22 cellular contexts compared by ENCODE assay signal in genomic region chr5:127650022-127650421, GRCh38. TPM values are rescaled to one million over a fixed set of nuclear protein-coding genes. Genes with fewer than 3 reads are reported as not detected.
A peak's percentile ranks its signal among the peaks of the same experiment; 100 is the strongest.
DNase-seq lines count a peak whose midpoint lies in the region; ATAC-seq and TF ChIP-seq lines count a peak whose summit lies in the region.
"Had no signal": no experiment of that assay in that cellular context is flagged by ENCODE, and none has a peak within 500 bp of the region (broad histone marks: within the 10 kb centered on the region; RNA-seq: fewer than 3 reads in every experiment).

No MANE protein-coding gene starts in this region.

- peak; percentile 29 to 69 for DNase-seq in cardiac muscle cell (ENCODE audit: low read depth in 1 of 2, low spot score in 1 of 2)
- DNase-seq in right atrium auricular region (ENCODE audit: low spot score) = no peak
- peak; percentile 5 for DNase-seq in fibroblast of mammary gland (ENCODE audit: low read depth)
- DNase-seq in hypothalamus (lab: John Stamatoyannopoulos, UW) = no peak
- no peak for DNase-seq in stimulated activated CD8-positive, alpha-beta memory T cell treated with anti-CD3 and anti-CD28 coated beads, Interleukin-4, amount 100 ng/mL, for 48 hours
- DNase-seq in activated naive CD8-positive, alpha-beta T cell treated with anti-CD3 and anti-CD28 coated beads, Interleukin-2, amount 50 U/mL, for 24 hours = no peak
- DNase-seq: ACHN; activated B cell treated with CpG ODN at 0.5 μM for 24 hours; aorta; CD8-positive, alpha-beta memory T cell; HFFc6; KBM-7; NCI-H1092 treated with DMSO at 0.1 percent for 48 hours; uterus had no signal

- H3K27ac Mint-ChIP-seq in activated naive CD8-positive, alpha-beta T cell treated with anti-CD3 and anti-CD28 coated beads, Interleukin-2, amount 50 U/mL, for 24 hours = no peak overlapping the region
- H3K27ac Mint-ChIP-seq: activated B cell treated with CpG ODN at 0.5 μM for 24 hours; CD8-positive, alpha-beta memory T cell; HFFc6; stimulated activated naive CD8-positive, alpha-beta T cell treated with anti-CD3 and anti-CD28 coated beads, Interleukin-15, Interleukin-2, amounts not matched to agents 100 ng/mL and 50 ng/mL, for 24 hours; T-helper 1 cell treated with Interleukin-12 subunit alpha and Interleukin-12 subunit beta and Interleukin-4 antibody, amounts not matched to agents 30 μg/mL and 1 μg/mL, for 36 hours had no signal

- H3K27me3 ChIP-seq in cardiac muscle cell (no peaks in the 10 kb centered on the region), right atrium auricular region (no peaks in the 10 kb centered on the region), muscle layer of colon (ENCODE audit: control insufficient read depth in 1 of 2, insufficient read depth in 2 of 2, low read length in 2 of 2) (no peaks in the 10 kb centered on the region)
- H3K27me3 ChIP-seq: uterus had no signal

- no peaks in the 10 kb centered on the region for H3K4me1 Mint-ChIP-seq in activated naive CD8-positive, alpha-beta T cell treated with anti-CD3 and anti-CD28 coated beads, Interleukin-2, amount 50 U/mL, for 24 hours
- H3K4me1 Mint-ChIP-seq: activated B cell treated with CpG ODN at 0.5 μM for 24 hours; CD8-positive, alpha-beta memory T cell had no signal

- H3K36me3 Mint-ChIP-seq in activated naive CD8-positive, alpha-beta T cell treated with anti-CD3 and anti-CD28 coated beads, Interleukin-2, amount 50 U/mL, for 24 hours (ENCODE audit: low read depth) = no peaks in the 10 kb centered on the region
- H3K36me3 Mint-ChIP-seq: CD8-positive, alpha-beta memory T cell had no signal

- no peaks in the 10 kb centered on the region for H3K9me3 Mint-ChIP-seq in activated naive CD8-positive, alpha-beta T cell treated with anti-CD3 and anti-CD28 coated beads, Interleukin-2, amount 50 U/mL, for 24 hours
- H3K9me3 Mint-ChIP-seq: activated B cell treated with CpG ODN at 0.5 μM for 24 hours; CD8-positive, alpha-beta memory T cell; HFFc6; stimulated activated naive CD8-positive, alpha-beta T cell treated with anti-CD3 and anti-CD28 coated beads, Interleukin-15, Interleukin-2, amounts not matched to agents 100 ng/mL and 50 ng/mL, for 24 hours; T-helper 1 cell treated with Interleukin-12 subunit alpha and Interleukin-12 subunit beta and Interleukin-4 antibody, amounts not matched to agents 30 μg/mL and 1 μg/mL, for 36 hours had no signal

- no peak for ATAC-seq in activated naive CD8-positive, alpha-beta T cell treated with anti-CD3 and anti-CD28 coated beads, Interleukin-2, amount 50 U/mL, for 24 hours
- no peak for ATAC-seq in GM19035 (IDR thresholded peaks at IDR 0.05; ENCODE audit: unreplicated experiment)

- H3K9me3 ChIP-seq in cardiac muscle cell (ENCODE audit: low read depth) = no peaks in the 10 kb centered on the region
- no peaks in the 10 kb centered on the region for H3K9me3 ChIP-seq in right atrium auricular region
- no peaks in the 10 kb centered on the region for H3K9me3 ChIP-seq in muscle layer of colon (ENCODE audit: low read length)
- H3K9me3 ChIP-seq: uterus had no signal

- H3K4me1 ChIP-seq in cardiac muscle cell (ENCODE audit: low read depth) (peaks cover 25% of the 10 kb centered on the region), right atrium auricular region (peaks cover 0 to 15% of the 10 kb centered on the region in 2 donors), muscle layer of colon (ENCODE audit: insufficient read depth, low read length) (peaks cover 63% of the 10 kb centered on the region)
- H3K4me1 ChIP-seq: uterus had no signal

- no peak overlapping the region for H3K9ac ChIP-seq in muscle layer of colon (ENCODE audit: low read length)

- H3K4me3 ChIP-seq in cardiac muscle cell (no peak overlapping the region), right atrium auricular region (no peak overlapping the region), fibroblast of mammary gland (ENCODE audit: control insufficient read depth, low read depth, low read length) (no peak overlapping the region), muscle layer of colon (ENCODE audit: low read depth in 1 of 2, low read length in 2 of 2) (no peak overlapping the region)
- H3K4me3 ChIP-seq: uterus had no signal

- no peak overlapping the region for H3K4me3 Mint-ChIP-seq in activated naive CD8-positive, alpha-beta T cell treated with anti-CD3 and anti-CD28 coated beads, Interleukin-2, amount 50 U/mL, for 24 hours
- H3K4me3 Mint-ChIP-seq: activated B cell treated with CpG ODN at 0.5 μM for 24 hours; CD8-positive, alpha-beta memory T cell; HFFc6; stimulated activated naive CD8-positive, alpha-beta T cell treated with anti-CD3 and anti-CD28 coated beads, Interleukin-15, Interleukin-2, amounts not matched to agents 100 ng/mL and 50 ng/mL, for 24 hours; T-helper 1 cell treated with Interleukin-12 subunit alpha and Interleukin-12 subunit beta and Interleukin-4 antibody, amounts not matched to agents 30 μg/mL and 1 μg/mL, for 36 hours had no signal

- TF ChIP-seq CTCF in cardiac muscle cell (IDR thresholded peaks at IDR 0.05; ENCODE audit: low read depth, low read length) (no peak), right atrium auricular region (IDR thresholded peaks at IDR 0.05) (no peak), fibroblast of mammary gland (conservative IDR thresholded peaks at IDR 0.05; ENCODE audit: control insufficient read depth, insufficient read depth, low read depth, low read length) (no peak)

- peaks cover 2% of the 10 kb centered on the region for H3K27me3 Mint-ChIP-seq in activated naive CD8-positive, alpha-beta T cell treated with anti-CD3 and anti-CD28 coated beads, Interleukin-2, amount 50 U/mL, for 24 hours
- H3K27me3 Mint-ChIP-seq: activated B cell treated with CpG ODN at 0.5 μM for 24 hours; stimulated activated naive CD8-positive, alpha-beta T cell treated with anti-CD3 and anti-CD28 coated beads, Interleukin-15, Interleukin-2, amounts not matched to agents 100 ng/mL and 50 ng/mL, for 24 hours had no signal

- H3K36me3 ChIP-seq in cardiac muscle cell = no peaks in the 10 kb centered on the region
- H3K36me3 ChIP-seq in right atrium auricular region = no peaks in the 10 kb centered on the region
- H3K36me3 ChIP-seq in muscle layer of colon (ENCODE audit: insufficient read depth, low read length) = no peaks in the 10 kb centered on the region
- H3K36me3 ChIP-seq: uterus had no signal

- peak overlapping the region; percentile 18 for H3K27ac ChIP-seq in cardiac muscle cell
- H3K27ac ChIP-seq in right atrium auricular region = no peak overlapping the region
- H3K27ac ChIP-seq in muscle layer of colon (ENCODE audit: low read depth, low read length) = peak overlapping the region; percentile 62

RNA-seq across cellular contexts. Expression of gene CTXN3, which starts 1.1 kb away (rescaled TPM):
- total RNA-seq in cardiac muscle cell (not detected in 2 replicates), right atrium auricular region (not detected)
- polyA plus RNA-seq in cardiac muscle cell = not detected in 2 replicates
- total RNA-seq: activated B cell treated with CpG ODN at 0.5 μM for 24 hours; activated CD8-positive, alpha-beta memory T cell treated with anti-CD3 and anti-CD28 coated beads for 36 hours; aorta; CD8-positive, alpha-beta memory T cell; fibroblast of lung; HFFc6; mesenteric fat pad; omental fat pad; uterus had no signal
- polyA plus RNA-seq: aorta; CD8-positive, alpha-beta memory T cell; fibroblast of lung had no signal

RNA-seq across cellular contexts. Expression of gene CCDC192, which starts 53.2 kb away (rescaled TPM):
- total RNA-seq in cardiac muscle cell (not detected in 2 replicates), right atrium auricular region (not detected)
- 0.92 and 1.3 TPM in 2 replicates for polyA plus RNA-seq in cardiac muscle cell
- total RNA-seq: activated B cell treated with CpG ODN at 0.5 μM for 24 hours; activated CD8-positive, alpha-beta memory T cell treated with anti-CD3 and anti-CD28 coated beads for 36 hours; aorta; CD8-positive, alpha-beta memory T cell; fibroblast of lung; HFFc6 had no signal
- polyA plus RNA-seq: aorta; CD8-positive, alpha-beta memory T cell; fibroblast of lung had no signal

Comparison
In these comparisons a context has a peak if more than half of its experiments do, and no peak if none do; other contexts are left out.
1. DNase-seq: peak in cardiac muscle cell (2 of 2) and fibroblast of mammary gland (single experiment); none in right atrium auricular region (single experiment), hypothalamus (0 of 51), stimulated activated CD8-positive, alpha-beta memory T cell treated with anti-CD3 and anti-CD28 coated beads, Interleukin-4, amount 100 ng/mL, for 48 hours (single experiment) and activated naive CD8-positive, alpha-beta T cell treated with anti-CD3 and anti-CD28 coated beads, Interleukin-2, amount 50 U/mL, for 24 hours (single experiment).
2. H3K27ac ChIP-seq: peak in cardiac muscle cell (single experiment) and muscle layer of colon (single experiment); none in right atrium auricular region (0 of 2).